16 cellular contexts compared by ENCODE assay signal in the genomic region with DNA sequence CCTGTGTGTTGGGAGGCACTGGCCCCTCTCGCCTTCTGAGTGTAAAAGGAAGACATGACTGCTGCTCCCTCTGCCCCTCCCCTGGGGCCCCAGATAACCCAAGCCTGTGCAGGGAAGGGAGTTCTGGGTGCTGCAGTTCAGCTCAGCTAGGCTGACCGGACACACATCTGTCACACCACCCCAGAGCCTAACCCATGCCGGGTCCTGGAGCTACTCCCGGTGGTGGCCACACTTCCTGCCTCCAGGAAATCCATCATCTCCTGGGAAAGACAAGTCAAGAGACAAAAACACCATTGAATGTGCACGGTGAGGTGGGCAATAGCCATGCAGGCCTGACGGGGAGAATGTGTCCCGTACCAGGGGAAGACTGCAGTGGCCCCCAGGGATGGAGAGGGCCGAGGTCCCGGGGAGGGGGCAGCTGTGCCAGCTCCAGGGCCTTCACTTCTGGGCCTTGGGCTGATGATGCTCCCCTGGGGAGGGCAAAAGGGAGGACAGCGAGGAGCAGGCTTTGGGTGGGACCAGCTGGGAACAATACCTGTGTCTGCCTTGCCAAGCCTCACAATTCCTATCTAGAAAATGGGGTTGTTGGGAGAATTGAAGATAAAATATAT.
DNase-seq lines count a peak whose midpoint lies in the region.
"Had no signal": no experiment of that assay in that cellular context is flagged by ENCODE, and none has a peak within 500 bp of the region (broad histone marks: within the 10 kb centered on the region; RNA-seq: fewer than 3 reads in every experiment).

No MANE protein-coding gene starts in this region.

- H3K4me1 ChIP-seq in SJCRH30 = peaks cover 35% of the 10 kb centered on the region

- no peak overlapping the region for H3K27ac ChIP-seq in SJCRH30
- H3K27ac ChIP-seq: 22Rv1, HL-60, Peyer's patch, suprapubic skin had no signal

- no peaks in the 10 kb centered on the region for H3K9me3 ChIP-seq in SJCRH30 (replicated peaks)
- H3K9me3 ChIP-seq: esophagus squamous epithelium, Peyer's patch, suprapubic skin had no signal

- intact Hi-C loops in posterior cingulate gyrus (cut with DNase I) = loop anchor here (10.0 kb wide), 1 partner anchor 730 kb away; a partner anchor contains a TSS

- peak; percentile 52 for DNase-seq in DMS53 (lab: John Stamatoyannopoulos, UW)
- DNase-seq in DMS53 treated with DMSO at 0.1 percent for 48 hours (lab: John Stamatoyannopoulos, UW; ENCODE audit: unreplicated experiment) = no peak
- peak; percentile 80 for DNase-seq in H7
- DNase-seq in SJCRH30 = peak; percentile 49 to 58
- DNase-seq in islet precursor cell = peak; percentile 83
- DNase-seq in posterior cingulate gyrus = no peak
- no peak for DNase-seq in hepatic stellate cell (ENCODE audit: low spot score)
- DNase-seq in T-helper 1 cell = no peak
- DNase-seq: activated CD4-positive, alpha-beta T cell treated with anti-CD3 and anti-CD28 coated beads, Interleukin-2, amount 50 U/mL, for 1 hour; CD4-positive, alpha-beta T cell; esophagus squamous epithelium; NCI-H187; Peyer's patch had no signal

- H3K36me3 ChIP-seq in H7 (replicated peaks; ENCODE audit: control insufficient read depth, insufficient read depth, low read length) (no peaks in the 10 kb centered on the region), SJCRH30 (no peaks in the 10 kb centered on the region)
- H3K36me3 ChIP-seq: esophagus squamous epithelium, Peyer's patch, suprapubic skin had no signal

- H3K4me3 ChIP-seq in H7 (ENCODE audit: insufficient read depth, low read depth, low read length) (no peak overlapping the region), SJCRH30 (no peak overlapping the region; the same call in 1 of the 2 replicates)
- H3K4me3 ChIP-seq: Peyer's patch had no signal

- H3K27me3 ChIP-seq in H7 (ENCODE audit: control insufficient read depth, insufficient read depth, low read length) (peaks cover 16% of the 10 kb centered on the region), SJCRH30 (peaks cover 3% of the 10 kb centered on the region; the same call in 1 of the 2 replicates)

Comparison
In these comparisons a context has a peak if more than half of its experiments do, and no peak if none do; other contexts are left out.
1. DNase-seq: peak in DMS53 (single experiment), H7 (single experiment), SJCRH30 (2 of 2) and islet precursor cell (single experiment); none in DMS53 treated with DMSO at 0.1 percent for 48 hours (single experiment), posterior cingulate gyrus (0 of 10), hepatic stellate cell (single experiment) and T-helper 1 cell (0 of 5).